Comparison of ENCODE assay signal across 12 cellular contexts in the genomic region with DNA sequence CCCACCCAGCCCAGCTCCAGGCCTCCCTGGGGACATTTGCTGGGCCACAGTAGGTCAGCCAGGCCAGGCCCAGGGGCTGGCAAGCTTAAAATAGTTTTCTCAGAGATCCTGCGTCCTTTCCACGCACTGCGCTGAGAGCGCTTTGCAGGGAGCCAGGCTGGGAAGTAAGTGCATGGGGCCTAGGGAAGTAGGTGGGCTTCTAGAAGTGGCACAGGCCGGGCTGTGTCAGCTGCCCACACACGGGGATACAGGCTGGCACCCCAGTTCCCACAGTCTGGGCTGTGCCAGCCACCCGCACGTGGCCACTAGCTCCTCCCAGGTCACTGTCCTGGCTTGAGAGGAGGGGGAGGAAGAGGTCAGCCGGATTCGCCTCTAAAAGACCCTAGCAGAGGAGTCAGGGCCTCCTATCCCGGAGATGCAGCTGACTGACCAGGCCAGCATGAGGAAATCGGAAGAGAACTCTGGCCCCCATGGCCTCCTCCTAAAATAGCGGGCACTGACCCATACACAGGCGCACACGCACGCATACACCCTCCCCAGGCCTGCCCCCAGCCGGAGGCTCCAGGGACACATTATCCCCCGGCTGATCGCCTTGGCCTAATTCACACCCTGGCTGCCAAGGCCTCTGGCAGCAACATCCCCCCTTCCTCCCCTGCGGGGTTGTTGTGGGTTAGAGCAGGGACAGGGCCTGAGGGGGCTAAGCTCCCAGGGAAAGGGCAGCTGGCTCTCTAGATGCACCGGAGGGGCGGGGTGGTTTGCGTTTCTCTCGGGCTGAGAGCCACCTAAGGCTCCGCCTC. TPM values are rescaled to one million over a fixed set of nuclear protein-coding genes. Genes with fewer than 3 reads are reported as not detected.
DNase-seq lines count a peak whose midpoint lies in the region; ATAC-seq and TF ChIP-seq lines count a peak whose summit lies in the region.
"Had no signal": no experiment of that assay in that cellular context is flagged by ENCODE, and none has a peak within 500 bp of the region (broad histone marks: within the 10 kb centered on the region; RNA-seq: fewer than 3 reads in every experiment).

No MANE protein-coding gene starts in this region.

- no peak overlapping the region for H3K23ac ChIP-seq in mesenchymal stem cell (ENCODE audit: low read length in 2 of 2)

- no peak overlapping the region for H3K4me3 Mint-ChIP-seq in activated naive CD4-positive, alpha-beta T cell treated with anti-CD3 and anti-CD28 coated beads, Interleukin-2, amount 10 ng/mL, durations not matched to agents 7 days and 5 days
- H3K4me3 Mint-ChIP-seq: naive thymus-derived CD8-positive, alpha-beta T cell had no signal

- H2BK15ac ChIP-seq in mesenchymal stem cell (ENCODE audit: low read depth, poor library complexity, severe bottlenecking): no peak overlapping the region

- no peak overlapping the region for H3K4ac ChIP-seq in mesenchymal stem cell (ENCODE audit: low read depth in 1 of 2, low read length in 2 of 2)

- H3K9me3 ChIP-seq in adipocyte (ENCODE audit: control insufficient read depth, low read length) (no peaks in the 10 kb centered on the region), mesenchymal stem cell (ENCODE audit: control insufficient read depth, low read length) (no peaks in the 10 kb centered on the region), upper lobe of left lung (no peaks in the 10 kb centered on the region)

- no peaks in the 10 kb centered on the region for H3K36me3 ChIP-seq in adipocyte (ENCODE audit: control insufficient read depth, insufficient read depth, low read length, severe bottlenecking)
- peaks cover 0 to 57% of the 10 kb centered on the region in 2 experiments for H3K36me3 ChIP-seq in mesenchymal stem cell (ENCODE audit: control insufficient read depth in 1 of 2, insufficient read depth in 2 of 2, low read depth in 1 of 2, low read length in 2 of 2)
- peaks cover 0 to 61% (median 0%) of the 10 kb centered on the region in 4 donors for H3K36me3 ChIP-seq in upper lobe of left lung

- no peak for TF ChIP-seq EP300 in upper lobe of left lung (IDR thresholded peaks at IDR 0.05)

- H3K27ac ChIP-seq in mesenchymal stem cell (ENCODE audit: low read length, poor library complexity, severe bottlenecking) (no peak overlapping the region), upper lobe of left lung (peak overlapping the region in 3 of 4 donors; percentile 90 to 98 (median 95))

- H3K4me1 ChIP-seq in adipocyte (ENCODE audit: control insufficient read depth, insufficient read depth, low read length): peaks cover 30% of the 10 kb centered on the region
- peaks cover 57% of the 10 kb centered on the region for H3K4me1 ChIP-seq in mesenchymal stem cell (ENCODE audit: control insufficient read depth, insufficient read depth, low read depth, low read length)
- peaks cover 56 to 91% (median 76%) of the 10 kb centered on the region in 4 donors for H3K4me1 ChIP-seq in upper lobe of left lung

- peak overlapping the region; percentile 14 for H2AK5ac ChIP-seq in mesenchymal stem cell (ENCODE audit: low read length, severe bottlenecking)

- no peak for DNase-seq in activated naive CD4-positive, alpha-beta T cell treated with anti-CD3 and anti-CD28 coated beads, Interleukin-2, amount 10 ng/mL, durations not matched to agents 7 days and 5 days
- DNase-seq in activated naive CD4-positive, alpha-beta T cell (lab: John Stamatoyannopoulos, UW): no peak
- DNase-seq in adipocyte (ENCODE audit: low read depth) (no peak), mesenchymal stem cell (no peak), upper lobe of left lung (no peak), GM19238 (ENCODE audit: insufficient read length, low spot score) (no peak)
- DNase-seq: activated naive CD4-positive, alpha-beta T cell treated with anti-CD3 and anti-CD28 coated beads, Interleukin-2, amount 50 U/mL, for 16 hours; DMS79; naive thymus-derived CD8-positive, alpha-beta T cell; NCI-H748 treated with DMSO at 0.1 percent for 48 hours had no signal

- peaks cover 46% of the 10 kb centered on the region for H3K36me3 Mint-ChIP-seq in activated naive CD4-positive, alpha-beta T cell treated with anti-CD3 and anti-CD28 coated beads, Interleukin-2, amount 10 ng/mL, durations not matched to agents 7 days and 5 days
- H3K36me3 Mint-ChIP-seq: naive thymus-derived CD8-positive, alpha-beta T cell had no signal

- TF ChIP-seq POLR2A in upper lobe of left lung (IDR thresholded peaks at IDR 0.05): no peak

- H3K18ac ChIP-seq in mesenchymal stem cell (ENCODE audit: low read depth in 1 of 2, low read length in 2 of 2): no peak overlapping the region

- no peak overlapping the region for H3K14ac ChIP-seq in mesenchymal stem cell (ENCODE audit: low read length in 2 of 2)

- H3K9ac ChIP-seq in adipocyte (ENCODE audit: low read length) (peak overlapping the region; percentile 7), mesenchymal stem cell (ENCODE audit: low read length) (peak overlapping the region; percentile 47)

- H4K8ac ChIP-seq in mesenchymal stem cell (ENCODE audit: low read length): no peak overlapping the region

- H2AFZ ChIP-seq in mesenchymal stem cell (ENCODE audit: low read depth, low read length): no peak overlapping the region

- CTCF ChIA-PET in activated naive CD4-positive, alpha-beta T cell treated with anti-CD3 and anti-CD28 coated beads, Interleukin-2, amount 10 ng/mL, durations not matched to agents 7 days and 5 days (lab: Charles Lee): interaction anchor here (1.5 kb wide), 1 partner anchor 148 kb away, joined by 5 read pairs; no protein-coding TSS in a partner anchor

- no peak for TF ChIP-seq CTCF in upper lobe of left lung (IDR thresholded peaks at IDR 0.05)

- H3K4me1 Mint-ChIP-seq in activated naive CD4-positive, alpha-beta T cell treated with anti-CD3 and anti-CD28 coated beads, Interleukin-2, amount 10 ng/mL, durations not matched to agents 7 days and 5 days: peaks cover 91% of the 10 kb centered on the region

- H2BK12ac ChIP-seq in mesenchymal stem cell (ENCODE audit: low read length in 2 of 2): no peak overlapping the region

- ATAC-seq in upper lobe of left lung (ENCODE audit: low FRiP score in 2 of 2): no peak
- no peak for ATAC-seq in GM18868 (IDR thresholded peaks at IDR 0.05; ENCODE audit: unreplicated experiment)
- no peak for ATAC-seq in GM21447 (IDR thresholded peaks at IDR 0.05; ENCODE audit: unreplicated experiment)
- ATAC-seq: naive thymus-derived CD8-positive, alpha-beta T cell had no signal

- H2BK5ac ChIP-seq in mesenchymal stem cell (ENCODE audit: low read depth, low read length, poor library complexity, severe bottlenecking): no peak overlapping the region

- no peaks in the 10 kb centered on the region for H3K27me3 Mint-ChIP-seq in activated naive CD4-positive, alpha-beta T cell treated with anti-CD3 and anti-CD28 coated beads, Interleukin-2, amount 10 ng/mL, durations not matched to agents 7 days and 5 days

- H2BK120ac ChIP-seq in mesenchymal stem cell (ENCODE audit: low read depth, low read length): no peak overlapping the region

- no peaks in the 10 kb centered on the region for H3K27me3 ChIP-seq in adipocyte (replicated peaks; ENCODE audit: control insufficient read depth, insufficient read depth, low read length)
- H3K27me3 ChIP-seq in mesenchymal stem cell (ENCODE audit: control insufficient read depth in 1 of 2, insufficient read depth in 1 of 2, low read length in 2 of 2): peaks cover 0 to 9% of the 10 kb centered on the region in 2 experiments
- H3K27me3 ChIP-seq in upper lobe of left lung: peaks cover 0 to under 1% (median 0%) of the 10 kb centered on the region in 4 donors

- H3K4me3 ChIP-seq in adipocyte (ENCODE audit: low read length) (no peak overlapping the region), mesenchymal stem cell (ENCODE audit: insufficient read depth in 1 of 2, low read depth in 1 of 2, low read length in 2 of 2) (no peak overlapping the region), upper lobe of left lung (no peak overlapping the region)

- WGBS in mesenchymal stem cell: 86% methylated on average over 23 of the region's 25 CpGs
- 95 to 100% methylated on average over 1 to 20 of the region's 25 CpGs for WGBS in upper lobe of left lung, 2 donors

- H3K27ac Mint-ChIP-seq in activated naive CD4-positive, alpha-beta T cell treated with anti-CD3 and anti-CD28 coated beads, Interleukin-2, amount 10 ng/mL, durations not matched to agents 7 days and 5 days: peak overlapping the region; percentile 85

- H4K91ac ChIP-seq in mesenchymal stem cell (ENCODE audit: low read length): no peak overlapping the region

- no peak overlapping the region for H3K4me2 ChIP-seq in mesenchymal stem cell (ENCODE audit: low read length, poor library complexity, severe bottlenecking)

- no peaks in the 10 kb centered on the region for H3K9me3 Mint-ChIP-seq in activated naive CD4-positive, alpha-beta T cell treated with anti-CD3 and anti-CD28 coated beads, Interleukin-2, amount 10 ng/mL, durations not matched to agents 7 days and 5 days
- H3K9me3 Mint-ChIP-seq: naive thymus-derived CD8-positive, alpha-beta T cell had no signal

- H3K79me1 ChIP-seq in mesenchymal stem cell (replicated peaks; ENCODE audit: low read length, poor library complexity, severe bottlenecking): peaks cover 31% of the 10 kb centered on the region

RNA-seq across cellular contexts. Expression of gene SLCO4A1, which starts 5.4 kb away (rescaled TPM):
- not detected for polyA plus RNA-seq in mesenchymal stem cell (2013, experiment 1 of 2)
- not detected for polyA plus RNA-seq in mesenchymal stem cell (2013, experiment 2 of 2)
- 10 to 100 TPM; 39.9 to 86.7 (median 49.1) TPM for total RNA-seq in upper lobe of left lung
